In the genomic region with DNA sequence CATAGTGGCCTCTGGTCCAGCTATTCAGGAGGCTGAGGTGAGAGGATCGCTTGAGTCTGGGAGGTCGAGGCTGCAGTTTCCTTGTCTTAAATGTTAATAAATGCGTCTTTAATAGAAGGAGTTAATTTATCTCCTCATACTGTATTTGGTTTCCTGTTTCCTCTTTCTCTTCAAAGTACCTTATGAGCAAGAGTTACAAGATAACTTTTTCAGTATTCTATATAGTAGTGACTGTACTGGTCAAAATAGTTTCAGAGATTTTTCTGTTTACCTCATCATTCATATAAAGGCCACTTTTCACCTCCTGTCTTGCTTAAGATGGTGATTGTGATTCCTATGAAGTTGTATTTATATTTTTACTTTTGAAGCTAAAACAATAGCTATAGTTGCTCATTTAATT, we compare ENCODE assay signal across 23 cellular contexts. TPM values are rescaled to one million over a fixed set of nuclear protein-coding genes. Genes with fewer than 3 reads are reported as not detected.
DNase-seq lines count a peak whose midpoint lies in the region; ATAC-seq and TF ChIP-seq lines count a peak whose summit lies in the region.
"Had no signal": no experiment of that assay in that cellular context is flagged by ENCODE, and none has a peak within 500 bp of the region (broad histone marks: within the 10 kb centered on the region; RNA-seq: fewer than 3 reads in every experiment).

No MANE protein-coding gene starts in this region.

- H3K9me3 ChIP-seq in endodermal cell (ENCODE audit: control insufficient read depth, low read length): no peaks in the 10 kb centered on the region
- H3K9me3 ChIP-seq: mucosa of descending colon, neutrophil, SJSA1, upper lobe of right lung had no signal

- H3K36me3 Mint-ChIP-seq in T-helper 1 cell treated with Interleukin-12 subunit alpha and Interleukin-12 subunit beta and Interleukin-4 antibody, amounts not matched to agents 30 μg/mL and 1 μg/mL, for 36 hours (ENCODE audit: low read depth): peaks cover 2% of the 10 kb centered on the region
- H3K36me3 Mint-ChIP-seq in stimulated activated naive CD8-positive, alpha-beta T cell treated with anti-CD3 and anti-CD28 coated beads, Interleukin-15, Interleukin-2, amounts not matched to agents 100 ng/mL and 50 ng/mL, for 24 hours (ENCODE audit: low read depth): no peaks in the 10 kb centered on the region
- H3K36me3 Mint-ChIP-seq in activated naive CD8-positive, alpha-beta T cell treated with anti-CD3 and anti-CD28 coated beads for 36 hours: no peaks in the 10 kb centered on the region
- H3K36me3 Mint-ChIP-seq in endodermal cell (ENCODE audit: low read depth): no peaks in the 10 kb centered on the region

- H3K4me1 ChIP-seq in endodermal cell (ENCODE audit: control insufficient read depth, insufficient read depth, low read length): no peaks in the 10 kb centered on the region

- H3K27ac Mint-ChIP-seq in T-helper 1 cell treated with Interleukin-12 subunit alpha and Interleukin-12 subunit beta and Interleukin-4 antibody, amounts not matched to agents 30 μg/mL and 1 μg/mL, for 36 hours: peak overlapping the region; percentile 55
- peak overlapping the region; percentile 94 for H3K27ac Mint-ChIP-seq in stimulated activated naive CD8-positive, alpha-beta T cell treated with anti-CD3 and anti-CD28 coated beads, Interleukin-15, Interleukin-2, amounts not matched to agents 100 ng/mL and 50 ng/mL, for 24 hours
- peak overlapping the region; percentile 88 for H3K27ac Mint-ChIP-seq in activated naive CD8-positive, alpha-beta T cell treated with anti-CD3 and anti-CD28 coated beads for 36 hours
- H3K27ac Mint-ChIP-seq in endodermal cell: no peak overlapping the region

- H3K27me3 ChIP-seq in endodermal cell (ENCODE audit: control insufficient read depth, insufficient read depth, low read length, poor library complexity, severe bottlenecking): no peaks in the 10 kb centered on the region
- H3K27me3 ChIP-seq: foreskin keratinocyte, neutrophil, SJSA1, upper lobe of right lung had no signal

- H3K27me3 Mint-ChIP-seq in T-helper 1 cell treated with Interleukin-12 subunit alpha and Interleukin-12 subunit beta and Interleukin-4 antibody, amounts not matched to agents 30 μg/mL and 1 μg/mL, for 36 hours (ENCODE audit: low read depth): no peaks in the 10 kb centered on the region
- no peaks in the 10 kb centered on the region for H3K27me3 Mint-ChIP-seq in stimulated activated naive CD8-positive, alpha-beta T cell treated with anti-CD3 and anti-CD28 coated beads, Interleukin-15, Interleukin-2, amounts not matched to agents 100 ng/mL and 50 ng/mL, for 24 hours
- H3K27me3 Mint-ChIP-seq in activated naive CD8-positive, alpha-beta T cell treated with anti-CD3 and anti-CD28 coated beads for 36 hours: no peaks in the 10 kb centered on the region
- H3K27me3 Mint-ChIP-seq in endodermal cell (ENCODE audit: insufficient read depth): no peaks in the 10 kb centered on the region

- WGBS in endodermal cell (ENCODE audit: insufficient coverage in 1 of 2, insufficient read length in 1 of 2), 2 experiments: 97% methylated on average over 2 of the region's 3 CpGs; no CpG with 5 or more reads in 1 of the 2 experiments

- no peak overlapping the region for H3K9ac ChIP-seq in endodermal cell (ENCODE audit: extremely low read depth, low read length, poor library complexity, severe bottlenecking)

- no peaks in the 10 kb centered on the region for H3K9me3 Mint-ChIP-seq in T-helper 1 cell treated with Interleukin-12 subunit alpha and Interleukin-12 subunit beta and Interleukin-4 antibody, amounts not matched to agents 30 μg/mL and 1 μg/mL, for 36 hours
- no peaks in the 10 kb centered on the region for H3K9me3 Mint-ChIP-seq in stimulated activated naive CD8-positive, alpha-beta T cell treated with anti-CD3 and anti-CD28 coated beads, Interleukin-15, Interleukin-2, amounts not matched to agents 100 ng/mL and 50 ng/mL, for 24 hours
- H3K9me3 Mint-ChIP-seq in activated naive CD8-positive, alpha-beta T cell treated with anti-CD3 and anti-CD28 coated beads for 36 hours: no peaks in the 10 kb centered on the region
- H3K9me3 Mint-ChIP-seq in endodermal cell: no peaks in the 10 kb centered on the region

- H3K36me3 ChIP-seq in endodermal cell (ENCODE audit: control insufficient read depth, insufficient read depth, low read length): no peaks in the 10 kb centered on the region
- H3K36me3 ChIP-seq: SJSA1, upper lobe of right lung had no signal

- peaks cover 26% of the 10 kb centered on the region for H3K4me1 Mint-ChIP-seq in T-helper 1 cell treated with Interleukin-12 subunit alpha and Interleukin-12 subunit beta and Interleukin-4 antibody, amounts not matched to agents 30 μg/mL and 1 μg/mL, for 36 hours (ENCODE audit: low read depth)
- peaks cover 33% of the 10 kb centered on the region for H3K4me1 Mint-ChIP-seq in stimulated activated naive CD8-positive, alpha-beta T cell treated with anti-CD3 and anti-CD28 coated beads, Interleukin-15, Interleukin-2, amounts not matched to agents 100 ng/mL and 50 ng/mL, for 24 hours (ENCODE audit: low read depth)
- H3K4me1 Mint-ChIP-seq in activated naive CD8-positive, alpha-beta T cell treated with anti-CD3 and anti-CD28 coated beads for 36 hours: peaks cover 35% of the 10 kb centered on the region
- peaks cover 7% of the 10 kb centered on the region for H3K4me1 Mint-ChIP-seq in endodermal cell

- H3K4me3 Mint-ChIP-seq in T-helper 1 cell treated with Interleukin-12 subunit alpha and Interleukin-12 subunit beta and Interleukin-4 antibody, amounts not matched to agents 30 μg/mL and 1 μg/mL, for 36 hours: peak overlapping the region; percentile 56
- peak overlapping the region; percentile 68 for H3K4me3 Mint-ChIP-seq in stimulated activated naive CD8-positive, alpha-beta T cell treated with anti-CD3 and anti-CD28 coated beads, Interleukin-15, Interleukin-2, amounts not matched to agents 100 ng/mL and 50 ng/mL, for 24 hours
- peak overlapping the region; percentile 66 for H3K4me3 Mint-ChIP-seq in activated naive CD8-positive, alpha-beta T cell treated with anti-CD3 and anti-CD28 coated beads for 36 hours
- no peak overlapping the region for H3K4me3 Mint-ChIP-seq in endodermal cell

- TF ChIP-seq CTCF in endodermal cell (conservative IDR thresholded peaks at IDR 0.05): no peak

- no peak for ATAC-seq in stimulated activated naive CD8-positive, alpha-beta T cell treated with anti-CD3 and anti-CD28 coated beads, Interleukin-15, Interleukin-2, amounts not matched to agents 100 U/mL and 50 U/mL, for 24 hours
- ATAC-seq: foreskin keratinocyte, mucosa of descending colon had no signal

- no peak for DNase-seq in T-helper 1 cell
- DNase-seq in stimulated activated naive CD8-positive, alpha-beta T cell treated with anti-CD3 and anti-CD28 coated beads, Interleukin-15, Interleukin-2, amounts not matched to agents 100 U/mL and 50 U/mL, for 24 hours: no peak
- DNase-seq in activated naive CD8-positive, alpha-beta T cell treated with anti-CD3 and anti-CD28 coated beads for 36 hours: no peak
- DNase-seq in nucleus accumbens (lab: John Stamatoyannopoulos, UW): no peak
- DNase-seq in endodermal cell: no peak
- DNase-seq in NCI-H82 (lab: John Stamatoyannopoulos, UW): no peak
- DNase-seq: activated CD4-positive, alpha-beta T cell treated with anti-CD3 and anti-CD28 coated beads for 4 hours; anterior cingulate cortex; hippocampal formation; mucosa of descending colon; NCI-H1105; NCI-H2029 treated with DMSO at 0.1 percent for 48 hours; NK-92 treated with Interleukin-12 subunit alpha and Interleukin-12 subunit beta, amount 100 ng/mL, for 24 hours; small intestine; stimulated activated CD4-positive, alpha-beta T cell treated with anti-CD3 and anti-CD28 coated beads, Interleukin-2, amount 100 ng/mL, for 48 hours; T1000; upper lobe of right lung had no signal

- no peak overlapping the region for H3K4me3 ChIP-seq in endodermal cell (ENCODE audit: low read length)
- H3K4me3 ChIP-seq: mucosa of descending colon, SJSA1, upper lobe of right lung had no signal

- no peak overlapping the region for H3K27ac ChIP-seq in endodermal cell (ENCODE audit: low read depth, low read length)
- H3K27ac ChIP-seq: epithelial cell of prostate, foreskin keratinocyte, neutrophil, SJSA1, upper lobe of right lung had no signal

RNA-seq across cellular contexts. Expression of a gene that starts 50.9 kb away (rescaled TPM):
- total RNA-seq in activated naive CD8-positive, alpha-beta T cell treated with anti-CD3 and anti-CD28 coated beads for 36 hours: 1 to 10 TPM; 8.9 to 9.9 TPM
- total RNA-seq in endodermal cell: 10 to 100 TPM; 21.9 to 28.3 TPM
- 18.9 TPM for polyA plus RNA-seq in endodermal cell (2013, experiment 1 of 2)
- polyA plus RNA-seq in endodermal cell (2013, experiment 2 of 2): 19.8 TPM

RNA-seq across cellular contexts. Expression of a gene that starts 59.9 kb away (rescaled TPM):
- total RNA-seq in activated naive CD8-positive, alpha-beta T cell treated with anti-CD3 and anti-CD28 coated beads for 36 hours: 10 to 100 TPM; 21.4 TPM
- 10 to 100 TPM; 40.3 to 52.7 TPM for total RNA-seq in endodermal cell
- polyA plus RNA-seq in endodermal cell (2013, experiment 1 of 2): 25.1 TPM
- polyA plus RNA-seq in endodermal cell (2013, experiment 2 of 2): 24.6 TPM
